In the genomic region with DNA sequence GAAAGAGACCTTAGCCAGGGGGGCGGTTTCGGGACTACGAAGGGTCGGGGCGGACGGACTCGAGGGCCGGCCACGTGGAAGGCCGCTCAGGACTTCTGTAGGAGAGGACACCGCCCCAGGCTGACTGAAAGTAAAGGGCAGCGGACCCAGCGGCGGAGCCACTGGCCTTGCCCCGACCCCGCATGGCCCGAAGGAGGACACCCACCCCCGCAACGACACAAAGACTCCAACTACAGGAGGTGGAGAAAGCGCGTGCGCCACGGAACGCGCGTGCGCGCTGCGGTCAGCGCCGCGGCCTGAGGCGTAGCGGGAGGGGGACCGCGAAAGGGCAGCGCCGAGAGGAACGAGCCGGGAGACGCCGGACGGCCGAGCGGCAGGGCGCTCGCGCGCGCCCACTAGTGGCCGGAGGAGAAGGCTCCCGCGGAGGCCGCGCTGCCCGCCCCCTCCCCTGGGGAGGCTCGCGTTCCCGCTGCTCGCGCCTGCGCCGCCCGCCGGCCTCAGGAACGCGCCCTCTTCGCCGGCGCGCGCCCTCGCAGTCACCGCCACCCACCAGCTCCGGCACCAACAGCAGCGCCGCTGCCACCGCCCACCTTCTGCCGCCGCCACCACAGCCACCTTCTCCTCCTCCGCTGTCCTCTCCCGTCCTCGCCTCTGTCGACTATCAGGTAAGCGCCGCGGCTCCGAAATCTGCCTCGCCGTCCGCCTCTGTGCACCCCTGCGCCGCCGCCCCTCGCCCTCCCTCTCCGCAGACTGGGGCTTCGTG, we compare ENCODE assay signal across 1 cellular context.
TF ChIP-seq lines count a peak whose summit lies in the region.

A gene (plus strand): TSS at position 533 of the 763 bp plus-strand sequence. CDS start 67,784 bp downstream, outside the sequence.

TF ChIP-seq in HepG2, 621 proteins besides CTCF, POLR2A, EP300 and RAD21 (continued from another document and continues in another):
- TF ChIP-seq, protein P1, sequence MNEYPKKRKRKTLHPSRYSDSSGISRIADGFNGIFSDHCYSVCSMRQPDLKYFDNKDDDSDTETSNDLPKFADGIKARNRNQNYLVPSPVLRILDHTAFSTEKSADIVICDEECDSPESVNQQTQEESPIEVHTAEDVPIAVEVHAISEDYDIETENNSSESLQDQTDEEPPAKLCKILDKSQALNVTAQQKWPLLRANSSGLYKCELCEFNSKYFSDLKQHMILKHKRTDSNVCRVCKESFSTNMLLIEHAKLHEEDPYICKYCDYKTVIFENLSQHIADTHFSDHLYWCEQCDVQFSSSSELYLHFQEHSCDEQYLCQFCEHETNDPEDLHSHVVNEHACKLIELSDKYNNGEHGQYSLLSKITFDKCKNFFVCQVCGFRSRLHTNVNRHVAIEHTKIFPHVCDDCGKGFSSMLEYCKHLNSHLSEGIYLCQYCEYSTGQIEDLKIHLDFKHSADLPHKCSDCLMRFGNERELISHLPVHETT (CRISPR knock-in tag; conservative IDR thresholded peaks at IDR 0.05) = 0 out of 2 replicates have a peak, but pooled peaks have one; percentile 56
- TF ChIP-seq RARA (CRISPR knock-in tag; IDR thresholded peaks at IDR 0.05) (0 out of 2 replicates have a peak, but pooled peaks have one; percentile 6), ZNF782 (CRISPR knock-in tag; IDR thresholded peaks at IDR 0.05; ENCODE audit: borderline replicate concordance) (no peak), NFRKB (IDR thresholded peaks at IDR 0.05) (no peak), RXRB (CRISPR knock-in tag; IDR thresholded peaks at IDR 0.05; ENCODE audit: borderline replicate concordance) (peak; percentile 27; the same call in 1 of the 2 replicates), MTA1 (CRISPR knock-in tag; IDR thresholded peaks at IDR 0.05; ENCODE audit: borderline replicate concordance) (no peak), ZNF33B (CRISPR knock-in tag; IDR thresholded peaks at IDR 0.05) (no peak), ZNF572 (CRISPR knock-in tag; IDR thresholded peaks at IDR 0.05) (no peak), MTF2 (CRISPR knock-in tag; IDR thresholded peaks at IDR 0.05; ENCODE audit: borderline replicate concordance) (peak; percentile 82; the same call in 1 of the 2 replicates), RBM22 (optimal IDR thresholded peaks at IDR 0.05; ENCODE audit: low read length) (no peak), ZNF451 (CRISPR knock-in tag; IDR thresholded peaks at IDR 0.05) (peak; percentile 84), ZFP90 (CRISPR knock-in tag; IDR thresholded peaks at IDR 0.05; ENCODE audit: borderline replicate concordance) (peak; percentile 54), KDM2A (CRISPR knock-in tag; IDR thresholded peaks at IDR 0.05; ENCODE audit: borderline replicate concordance, low read depth) (peak; percentile 90), KLF12 (CRISPR knock-in tag; IDR thresholded peaks at IDR 0.05; ENCODE audit: borderline replicate concordance) (peak; percentile 84; the same call in 1 of the 2 replicates), ARHGAP35 (CRISPR knock-in tag; IDR thresholded peaks at IDR 0.05; ENCODE audit: borderline replicate concordance) (no peak), DNMT3B (CRISPR knock-in tag; conservative IDR thresholded peaks at IDR 0.05) (no peak), ZKSCAN1 (IDR thresholded peaks at IDR 0.05; ENCODE audit: low read length) (no peak), MXD4 (CRISPR knock-in tag; IDR thresholded peaks at IDR 0.05) (no peak; the same call in none of the 2 replicates), PRMT3 (CRISPR knock-in tag; IDR thresholded peaks at IDR 0.05; ENCODE audit: borderline replicate concordance, low read depth) (no peak), CC2D1A (CRISPR knock-in tag; IDR thresholded peaks at IDR 0.05) (no peak), CBX5 (CRISPR knock-in tag; IDR thresholded peaks at IDR 0.05; ENCODE audit: borderline replicate concordance) (no peak), STAG1 (CRISPR knock-in tag; IDR thresholded peaks at IDR 0.05) (peak; percentile 50; the same call in 1 of the 2 replicates), EED (CRISPR knock-in tag; IDR thresholded peaks at IDR 0.05) (no peak), NCOA1 (CRISPR knock-in tag; IDR thresholded peaks at IDR 0.05) (no peak), SMAD1 (CRISPR knock-in tag; IDR thresholded peaks at IDR 0.05; ENCODE audit: borderline replicate concordance, low read depth) (peak; percentile 39), PTBP1 (IDR thresholded peaks at IDR 0.05; ENCODE audit: low read depth, low read length, poor library complexity, severe bottlenecking) (no peak), U2AF2 (IDR thresholded peaks at IDR 0.05; ENCODE audit: low read depth, low read length) (no peak), ZNF746 (CRISPR knock-in tag; IDR thresholded peaks at IDR 0.05) (0 out of 2 replicates have a peak, but pooled peaks have one; percentile 55), FLYWCH1 (CRISPR knock-in tag; IDR thresholded peaks at IDR 0.05) (no peak), ZNF468 (CRISPR knock-in tag; IDR thresholded peaks at IDR 0.05) (peak; percentile 84; the same call in 1 of the 2 replicates), ATAD3A (CRISPR knock-in tag; IDR thresholded peaks at IDR 0.05) (0 out of 2 replicates have a peak, but pooled peaks have one; percentile 73), ZNF263 (CRISPR knock-in tag; IDR thresholded peaks at IDR 0.05) (no peak), THAP11 (CRISPR knock-in tag; IDR thresholded peaks at IDR 0.05) (peak; percentile 79), ZNF878 (CRISPR knock-in tag; IDR thresholded peaks at IDR 0.05) (no peak), HNRNPL (IDR thresholded peaks at IDR 0.05; ENCODE audit: low read depth, low read length) (no peak), ARNTL (CRISPR knock-in tag; IDR thresholded peaks at IDR 0.05) (no peak), HDAC6 (IDR thresholded peaks at IDR 0.05; ENCODE audit: low read depth, low read length) (no peak), ZNF234 (CRISPR knock-in tag; conservative IDR thresholded peaks at IDR 0.05) (no peak), ZFP82 (CRISPR knock-in tag; IDR thresholded peaks at IDR 0.05; ENCODE audit: borderline replicate concordance) (no peak)
- TF ChIP-seq, protein P2, sequence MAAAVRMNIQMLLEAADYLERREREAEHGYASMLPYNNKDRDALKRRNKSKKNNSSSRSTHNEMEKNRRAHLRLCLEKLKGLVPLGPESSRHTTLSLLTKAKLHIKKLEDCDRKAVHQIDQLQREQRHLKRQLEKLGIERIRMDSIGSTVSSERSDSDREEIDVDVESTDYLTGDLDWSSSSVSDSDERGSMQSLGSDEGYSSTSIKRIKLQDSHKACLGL (CRISPR knock-in tag; IDR thresholded peaks at IDR 0.05) = peak; percentile 37; the same call in 1 of the 2 replicates
- TF ChIP-seq, protein P3, sequence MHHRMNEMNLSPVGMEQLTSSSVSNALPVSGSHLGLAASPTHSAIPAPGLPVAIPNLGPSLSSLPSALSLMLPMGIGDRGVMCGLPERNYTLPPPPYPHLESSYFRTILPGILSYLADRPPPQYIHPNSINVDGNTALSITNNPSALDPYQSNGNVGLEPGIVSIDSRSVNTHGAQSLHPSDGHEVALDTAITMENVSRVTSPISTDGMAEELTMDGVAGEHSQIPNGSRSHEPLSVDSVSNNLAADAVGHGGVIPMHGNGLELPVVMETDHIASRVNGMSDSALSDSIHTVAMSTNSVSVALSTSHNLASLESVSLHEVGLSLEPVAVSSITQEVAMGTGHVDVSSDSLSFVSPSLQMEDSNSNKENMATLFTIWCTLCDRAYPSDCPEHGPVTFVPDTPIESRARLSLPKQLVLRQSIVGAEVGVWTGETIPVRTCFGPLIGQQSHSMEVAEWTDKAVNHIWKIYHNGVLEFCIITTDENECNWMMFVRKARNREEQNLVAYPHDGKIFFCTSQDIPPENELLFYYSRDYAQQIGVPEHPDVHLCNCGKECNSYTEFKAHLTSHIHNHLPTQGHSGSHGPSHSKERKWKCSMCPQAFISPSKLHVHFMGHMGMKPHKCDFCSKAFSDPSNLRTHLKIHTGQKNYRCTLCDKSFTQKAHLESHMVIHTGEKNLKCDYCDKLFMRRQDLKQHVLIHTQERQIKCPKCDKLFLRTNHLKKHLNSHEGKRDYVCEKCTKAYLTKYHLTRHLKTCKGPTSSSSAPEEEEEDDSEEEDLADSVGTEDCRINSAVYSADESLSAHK (CRISPR knock-in tag; IDR thresholded peaks at IDR 0.05; ENCODE audit: borderline replicate concordance) = no peak
- TF ChIP-seq, protein P4, sequence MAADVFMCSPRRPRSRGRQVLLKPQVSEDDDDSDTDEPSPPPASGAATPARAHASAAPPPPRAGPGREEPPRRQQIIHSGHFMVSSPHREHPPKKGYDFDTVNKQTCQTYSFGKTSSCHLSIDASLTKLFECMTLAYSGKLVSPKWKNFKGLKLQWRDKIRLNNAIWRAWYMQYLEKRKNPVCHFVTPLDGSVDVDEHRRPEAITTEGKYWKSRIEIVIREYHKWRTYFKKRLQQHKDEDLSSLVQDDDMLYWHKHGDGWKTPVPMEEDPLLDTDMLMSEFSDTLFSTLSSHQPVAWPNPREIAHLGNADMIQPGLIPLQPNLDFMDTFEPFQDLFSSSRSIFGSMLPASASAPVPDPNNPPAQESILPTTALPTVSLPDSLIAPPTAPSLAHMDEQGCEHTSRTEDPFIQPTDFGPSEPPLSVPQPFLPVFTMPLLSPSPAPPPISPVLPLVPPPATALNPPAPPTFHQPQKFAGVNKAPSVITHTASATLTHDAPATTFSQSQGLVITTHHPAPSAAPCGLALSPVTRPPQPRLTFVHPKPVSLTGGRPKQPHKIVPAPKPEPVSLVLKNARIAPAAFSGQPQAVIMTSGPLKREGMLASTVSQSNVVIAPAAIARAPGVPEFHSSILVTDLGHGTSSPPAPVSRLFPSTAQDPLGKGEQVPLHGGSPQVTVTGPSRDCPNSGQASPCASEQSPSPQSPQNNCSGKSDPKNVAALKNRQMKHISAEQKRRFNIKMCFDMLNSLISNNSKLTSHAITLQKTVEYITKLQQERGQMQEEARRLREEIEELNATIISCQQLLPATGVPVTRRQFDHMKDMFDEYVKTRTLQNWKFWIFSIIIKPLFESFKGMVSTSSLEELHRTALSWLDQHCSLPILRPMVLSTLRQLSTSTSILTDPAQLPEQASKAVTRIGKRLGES (CRISPR knock-in tag; IDR thresholded peaks at IDR 0.05; ENCODE audit: borderline replicate concordance) = no peak
- TF ChIP-seq, protein P5, sequence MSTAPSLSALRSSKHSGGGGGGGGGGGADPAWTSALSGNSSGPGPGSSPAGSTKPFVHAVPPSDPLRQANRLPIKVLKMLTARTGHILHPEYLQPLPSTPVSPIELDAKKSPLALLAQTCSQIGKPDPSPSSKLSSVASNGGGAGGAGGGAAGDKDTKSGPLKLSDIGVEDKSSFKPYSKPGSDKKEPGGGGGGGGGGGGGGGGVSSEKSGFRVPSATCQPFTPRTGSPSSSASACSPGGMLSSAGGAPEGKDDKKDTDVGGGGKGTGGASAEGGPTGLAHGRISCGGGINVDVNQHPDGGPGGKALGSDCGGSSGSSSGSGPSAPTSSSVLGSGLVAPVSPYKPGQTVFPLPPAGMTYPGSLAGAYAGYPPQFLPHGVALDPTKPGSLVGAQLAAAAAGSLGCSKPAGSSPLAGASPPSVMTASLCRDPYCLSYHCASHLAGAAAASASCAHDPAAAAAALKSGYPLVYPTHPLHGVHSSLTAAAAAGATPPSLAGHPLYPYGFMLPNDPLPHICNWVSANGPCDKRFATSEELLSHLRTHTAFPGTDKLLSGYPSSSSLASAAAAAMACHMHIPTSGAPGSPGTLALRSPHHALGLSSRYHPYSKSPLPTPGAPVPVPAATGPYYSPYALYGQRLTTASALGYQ (CRISPR knock-in tag; IDR thresholded peaks at IDR 0.05) = no peak
- TF ChIP-seq, protein P6, sequence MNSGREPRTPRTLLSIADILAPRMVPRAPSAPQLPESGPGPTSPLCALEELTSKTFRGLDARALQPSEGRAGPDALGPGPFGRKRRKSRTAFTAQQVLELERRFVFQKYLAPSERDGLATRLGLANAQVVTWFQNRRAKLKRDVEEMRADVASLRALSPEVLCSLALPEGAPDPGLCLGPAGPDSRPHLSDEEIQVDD (CRISPR knock-in tag; IDR thresholded peaks at IDR 0.05; ENCODE audit: borderline replicate concordance) = 0 out of 2 replicates have a peak, but pooled peaks have one; percentile 62
- TF ChIP-seq, protein P7, sequence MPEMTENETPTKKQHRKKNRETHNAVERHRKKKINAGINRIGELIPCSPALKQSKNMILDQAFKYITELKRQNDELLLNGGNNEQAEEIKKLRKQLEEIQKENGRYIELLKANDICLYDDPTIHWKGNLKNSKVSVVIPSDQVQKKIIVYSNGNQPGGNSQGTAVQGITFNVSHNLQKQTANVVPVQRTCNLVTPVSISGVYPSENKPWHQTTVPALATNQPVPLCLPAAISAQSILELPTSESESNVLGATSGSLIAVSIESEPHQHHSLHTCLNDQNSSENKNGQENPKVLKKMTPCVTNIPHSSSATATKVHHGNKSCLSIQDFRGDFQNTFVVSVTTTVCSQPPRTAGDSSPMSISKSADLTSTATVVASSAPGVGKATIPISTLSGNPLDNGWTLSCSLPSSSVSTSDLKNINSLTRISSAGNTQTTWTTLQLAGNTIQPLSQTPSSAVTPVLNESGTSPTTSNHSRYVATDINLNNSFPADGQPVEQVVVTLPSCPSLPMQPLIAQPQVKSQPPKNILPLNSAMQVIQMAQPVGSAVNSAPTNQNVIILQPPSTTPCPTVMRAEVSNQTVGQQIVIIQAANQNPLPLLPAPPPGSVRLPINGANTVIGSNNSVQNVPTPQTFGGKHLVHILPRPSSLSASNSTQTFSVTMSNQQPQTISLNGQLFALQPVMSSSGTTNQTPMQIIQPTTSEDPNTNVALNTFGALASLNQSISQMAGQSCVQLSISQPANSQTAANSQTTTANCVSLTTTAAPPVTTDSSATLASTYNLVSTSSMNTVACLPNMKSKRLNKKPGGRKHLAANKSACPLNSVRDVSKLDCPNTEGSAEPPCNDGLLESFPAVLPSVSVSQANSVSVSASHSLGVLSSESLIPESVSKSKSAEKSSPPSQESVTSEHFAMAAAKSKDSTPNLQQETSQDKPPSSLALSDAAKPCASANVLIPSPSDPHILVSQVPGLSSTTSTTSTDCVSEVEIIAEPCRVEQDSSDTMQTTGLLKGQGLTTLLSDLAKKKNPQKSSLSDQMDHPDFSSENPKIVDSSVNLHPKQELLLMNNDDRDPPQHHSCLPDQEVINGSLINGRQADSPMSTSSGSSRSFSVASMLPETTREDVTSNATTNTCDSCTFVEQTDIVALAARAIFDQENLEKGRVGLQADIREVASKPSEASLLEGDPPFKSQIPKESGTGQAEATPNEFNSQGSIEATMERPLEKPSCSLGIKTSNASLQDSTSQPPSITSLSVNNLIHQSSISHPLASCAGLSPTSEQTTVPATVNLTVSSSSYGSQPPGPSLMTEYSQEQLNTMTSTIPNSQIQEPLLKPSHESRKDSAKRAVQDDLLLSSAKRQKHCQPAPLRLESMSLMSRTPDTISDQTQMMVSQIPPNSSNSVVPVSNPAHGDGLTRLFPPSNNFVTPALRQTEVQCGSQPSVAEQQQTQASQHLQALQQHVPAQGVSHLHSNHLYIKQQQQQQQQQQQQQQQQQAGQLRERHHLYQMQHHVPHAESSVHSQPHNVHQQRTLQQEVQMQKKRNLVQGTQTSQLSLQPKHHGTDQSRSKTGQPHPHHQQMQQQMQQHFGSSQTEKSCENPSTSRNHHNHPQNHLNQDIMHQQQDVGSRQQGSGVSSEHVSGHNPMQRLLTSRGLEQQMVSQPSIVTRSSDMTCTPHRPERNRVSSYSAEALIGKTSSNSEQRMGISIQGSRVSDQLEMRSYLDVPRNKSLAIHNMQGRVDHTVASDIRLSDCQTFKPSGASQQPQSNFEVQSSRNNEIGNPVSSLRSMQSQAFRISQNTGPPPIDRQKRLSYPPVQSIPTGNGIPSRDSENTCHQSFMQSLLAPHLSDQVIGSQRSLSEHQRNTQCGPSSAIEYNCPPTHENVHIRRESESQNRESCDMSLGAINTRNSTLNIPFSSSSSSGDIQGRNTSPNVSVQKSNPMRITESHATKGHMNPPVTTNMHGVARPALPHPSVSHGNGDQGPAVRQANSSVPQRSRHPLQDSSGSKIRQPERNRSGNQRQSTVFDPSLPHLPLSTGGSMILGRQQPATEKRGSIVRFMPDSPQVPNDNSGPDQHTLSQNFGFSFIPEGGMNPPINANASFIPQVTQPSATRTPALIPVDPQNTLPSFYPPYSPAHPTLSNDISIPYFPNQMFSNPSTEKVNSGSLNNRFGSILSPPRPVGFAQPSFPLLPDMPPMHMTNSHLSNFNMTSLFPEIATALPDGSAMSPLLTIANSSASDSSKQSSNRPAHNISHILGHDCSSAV (CRISPR knock-in tag; IDR thresholded peaks at IDR 0.05; ENCODE audit: borderline replicate concordance) = no peak
